ENCODE assay signal across 19 cellular contexts in the genomic region with DNA sequence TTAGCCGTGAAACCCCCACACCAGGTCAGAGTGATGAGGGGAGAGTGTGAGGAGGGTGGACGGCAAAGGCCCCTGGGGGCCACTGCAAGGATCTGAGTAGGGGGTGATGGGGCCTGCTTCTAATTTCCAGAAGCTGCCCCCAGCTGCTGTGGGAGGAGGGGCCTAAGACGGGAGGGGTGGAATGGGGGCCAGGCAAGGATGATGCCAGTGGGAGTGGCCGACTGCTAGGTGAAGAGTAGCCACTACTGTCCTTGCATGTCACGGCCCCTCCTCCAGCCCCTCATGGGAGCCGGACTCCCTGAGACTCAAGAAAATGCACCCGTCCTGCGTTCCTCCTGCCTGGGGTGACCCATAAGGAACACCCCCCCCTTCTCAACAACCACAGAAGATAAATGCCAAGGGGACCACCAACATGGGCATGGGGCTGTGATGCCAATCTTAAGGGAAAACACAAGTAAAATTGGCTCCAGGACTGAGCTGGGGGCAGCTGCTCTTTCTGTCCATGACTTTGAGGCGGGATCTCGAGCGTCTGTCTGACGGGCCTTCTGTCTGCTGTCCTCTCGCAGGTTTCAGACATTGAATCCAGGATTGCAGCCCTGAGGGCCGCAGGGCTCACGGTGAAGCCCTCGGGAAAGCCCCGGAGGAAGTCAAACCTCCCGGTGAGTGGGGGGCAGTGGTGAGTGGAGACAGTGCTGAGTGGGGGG. TPM values are rescaled to one million over a fixed set of nuclear protein-coding genes. Genes with fewer than 3 reads are reported as not detected.
DNase-seq lines count a peak whose midpoint lies in the region; ATAC-seq and TF ChIP-seq lines count a peak whose summit lies in the region.
"Had no signal": no experiment of that assay in that cellular context is flagged by ENCODE, and none has a peak within 500 bp of the region (broad histone marks: within the 10 kb centered on the region; RNA-seq: fewer than 3 reads in every experiment).

No MANE protein-coding gene starts in this region.

- no peak for TF ChIP-seq POLR2A in spleen (IDR thresholded peaks at IDR 0.05)

- no peaks in the 10 kb centered on the region for H3K36me3 ChIP-seq in HEK293 (ENCODE audit: control insufficient read depth in 2 of 2, insufficient read depth in 1 of 2, low read length in 2 of 2)
- peaks cover 4% of the 10 kb centered on the region; the same call in 1 of the 2 replicates for H3K36me3 ChIP-seq in RWPE2 (ENCODE audit: low read depth)
- no peaks in the 10 kb centered on the region for H3K36me3 ChIP-seq in spleen
- H3K36me3 ChIP-seq: HAP-1 had no signal

- CTCF ChIA-PET in HEK293 (lab: Yijun Ruan, JAX), result interaction anchor here (0.6 to 1.0 kb wide), 2 partner anchors 9 to 29 kb away, joined by 4 to 7 read pairs; no protein-coding TSS in a partner anchor

- H3K27ac ChIP-seq in HEK293 (ENCODE audit: extremely low read depth, low read depth, low read length) (no peak overlapping the region), RWPE2 (ENCODE audit: poor library complexity, severe bottlenecking) (no peak overlapping the region), spleen (no peak overlapping the region)
- H3K27ac ChIP-seq: 22Rv1, HL-60 had no signal

- DNase-seq in DMS 273 (lab: John Stamatoyannopoulos, UW; ENCODE audit: unreplicated experiment), result peak; percentile 38
- no peak for DNase-seq in DMS 273 treated with DMSO at 0.1 percent for 48 hours (lab: John Stamatoyannopoulos, UW)
- peak; percentile 39 for DNase-seq in RWPE2 (ENCODE audit: low spot score)
- peak; percentile 47 for DNase-seq in spleen
- DNase-seq in NOMO-1 treated with dmso at 0.1 percent for 144 hours (lab: John Stamatoyannopoulos, UW; ENCODE audit: unreplicated experiment), result no peak
- no peak for DNase-seq in NCI-H2081 treated with DMSO at 0.1 percent for 48 hours (lab: John Stamatoyannopoulos, UW)
- DNase-seq: CD4-positive, CD25-positive, alpha-beta regulatory T cell; DMS79; GOT3; HFFc6 had no signal

- no peaks in the 10 kb centered on the region for H3K9me3 ChIP-seq in HEK293 (ENCODE audit: control insufficient read depth, insufficient read depth, low read depth, low read length)
- no peaks in the 10 kb centered on the region for H3K9me3 ChIP-seq in RWPE2 (ENCODE audit: severe bottlenecking)
- no peaks in the 10 kb centered on the region for H3K9me3 ChIP-seq in spleen
- H3K9me3 ChIP-seq: HAP-1 had no signal

- H3K4me3 ChIP-seq in HEK293 (ENCODE audit: low read depth, low read length), result no peak overlapping the region
- no peak overlapping the region for H3K4me3 ChIP-seq in RWPE2 (ENCODE audit: severe bottlenecking)
- no peak overlapping the region for H3K4me3 ChIP-seq in spleen
- H3K4me3 ChIP-seq: GM12878, HAP-1 had no signal

- no peaks in the 10 kb centered on the region for H3K27me3 ChIP-seq in RWPE2 (ENCODE audit: insufficient read depth, poor library complexity, severe bottlenecking)
- H3K27me3 ChIP-seq in spleen (replicated peaks in 1 of 7), result peaks cover 0 to 33% (median 0%) of the 10 kb centered on the region in 7 donors

- H3K4me1 ChIP-seq in HEK293 (ENCODE audit: control insufficient read depth, insufficient read depth, low read length) (no peaks in the 10 kb centered on the region), RWPE2 (ENCODE audit: insufficient read depth, poor library complexity, severe bottlenecking) (peaks cover 3% of the 10 kb centered on the region), spleen (peaks cover 0 to 16% (median 3%) of the 10 kb centered on the region in 6 donors)
- H3K4me1 ChIP-seq: HAP-1 had no signal

- intact Hi-C loops in spleen (cut with DNase I; ENCODE audit: low total_unique reads), result no loop called here

- no peak for TF ChIP-seq CTCF in HEK293 (tag by site-specific recombination; IDR thresholded peaks at IDR 0.05)
- TF ChIP-seq CTCF in RWPE2 (IDR thresholded peaks at IDR 0.05; ENCODE audit: poor library complexity, severe bottlenecking), result no peak
- no peak for TF ChIP-seq CTCF in spleen (IDR thresholded peaks at IDR 0.05 in 8 of 11, conservative IDR thresholded peaks at IDR 0.05 in 3 of 11)

- POLR2A ChIA-PET in HEK293 (lab: Yijun Ruan, JAX), result no interaction called here

- WGBS in spleen, 5 donors, result 86 to 96% (median 91%) methylated on average over 18 of the region's 18 CpGs

- ATAC-seq in RWPE2 (ENCODE audit: low read depth), result no peak
- ATAC-seq in GM21360 (IDR thresholded peaks at IDR 0.05; ENCODE audit: unreplicated experiment), result no peak

TF ChIP-seq in HEK293, 187 proteins besides CTCF, POLR2A, EP300 and RAD21:
- TF ChIP-seq ZNF133 (tag by site-specific recombination; IDR thresholded peaks at IDR 0.05) (peak; percentile 90), ZBTB48 (tag by site-specific recombination; IDR thresholded peaks at IDR 0.05) (no peak)

RNA-seq across cellular contexts. Expression of a gene that starts 24.2 kb away (rescaled TPM):
- total RNA-seq in spleen, result not detected
- not detected for polyA plus RNA-seq in spleen
- total RNA-seq: A673; CD4-positive, CD25-positive, alpha-beta regulatory T cell; G401; GM12878; HFFc6 had no signal
- polyA plus RNA-seq: BJ; CD4-positive, CD25-positive, alpha-beta regulatory T cell; GM12878 had no signal

RNA-seq across cellular contexts. Expression of a gene that starts 48.4 kb away (rescaled TPM):
- total RNA-seq in spleen, result 1 to 10 TPM in 3 of 7 donors, under 1 TPM in 1, not detected in 3; 0.46 to 2.2 (median 1.3) TPM
- polyA plus RNA-seq in spleen, result under 1 TPM; 0.24 to 0.67 (median 0.57) TPM
- total RNA-seq: CD4-positive, CD25-positive, alpha-beta regulatory T cell; G401 had no signal
- polyA plus RNA-seq: CD4-positive, CD25-positive, alpha-beta regulatory T cell had no signal

RNA-seq across cellular contexts. Expression of a gene that starts 55.1 kb away (rescaled TPM):
- 1 to 10 TPM in 1 of 7 donors, under 1 TPM in 3, not detected in 3; 0.29 to 1.4 (median 0.52) TPM for total RNA-seq in spleen
- polyA plus RNA-seq in spleen, result 1 to 10 TPM in 1 of 3 donors, under 1 TPM in 2; 0.09 to 1.4 (median 0.26) TPM
- total RNA-seq: A673 had no signal
- polyA plus RNA-seq: CD4-positive, CD25-positive, alpha-beta regulatory T cell had no signal

Comparison
In these comparisons a context has a peak if more than half of its experiments do, and no peak if none do; other contexts are left out.
1. DNase-seq: peak in DMS 273 (single experiment), RWPE2 (single experiment) and spleen (single experiment); none in DMS 273 treated with DMSO at 0.1 percent for 48 hours (single experiment), NOMO-1 treated with dmso at 0.1 percent for 144 hours (single experiment) and NCI-H2081 treated with DMSO at 0.1 percent for 48 hours (single experiment).